ENCODE assay signal across 23 cellular contexts in the genomic region with DNA sequence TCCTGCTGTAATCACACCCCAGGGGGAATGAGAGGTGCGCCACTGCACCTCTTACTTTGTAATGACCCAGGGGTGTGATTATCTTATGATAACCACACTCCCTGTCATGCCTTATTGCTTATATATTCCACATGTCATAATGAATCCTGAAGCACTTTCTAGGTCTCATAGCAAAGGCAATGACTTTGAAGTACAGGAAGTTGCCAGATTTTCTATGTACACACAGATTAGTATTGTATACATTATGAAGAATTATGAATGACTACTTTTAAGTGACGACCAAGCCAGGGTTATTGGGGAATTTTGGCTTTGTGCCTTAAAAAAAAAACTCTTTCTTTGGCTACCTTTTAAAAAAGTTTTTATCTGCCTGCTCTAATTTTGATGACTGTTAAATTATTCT.
"Had no signal": no experiment of that assay in that cellular context is flagged by ENCODE, and none has a peak within 500 bp of the region (broad histone marks: within the 10 kb centered on the region; RNA-seq: fewer than 3 reads in every experiment).

No MANE protein-coding gene starts in this region.

- FAIRE-seq: pancreas had no signal

- H3K4me1 ChIP-seq: breast epithelium, esophagus muscularis mucosa, pancreas, prostate gland, uterus had no signal

- H3K9me3 ChIP-seq: breast epithelium, esophagus muscularis mucosa, pancreas, prostate gland, thoracic aorta, uterus had no signal

- H3K4me3 ChIP-seq: breast epithelium, esophagus muscularis mucosa, pancreas, prostate gland, skin epidermis, thoracic aorta, uterus had no signal

- H3K27ac ChIP-seq: breast epithelium, esophagus muscularis mucosa, pancreas, prostate gland, skin epidermis, thoracic aorta, uterus had no signal

- H3K27me3 ChIP-seq: breast epithelium, esophagus muscularis mucosa, pancreas, uterus had no signal

- DNase-seq: activated CD4-positive, alpha-beta T cell treated with anti-CD3 and anti-CD28 coated beads, Interleukin-2, amount 10 ng/mL, durations not matched to agents 7 days and 5 days; activated CD4-positive, CD25-positive, alpha-beta regulatory T cell treated with anti-CD3 and anti-CD28 coated beads, Interleukin-2, amount 50 U/mL, for 72 hours; activated CD8-positive, alpha-beta T cell treated with anti-CD3 and anti-CD28 coated beads for 36 hours; activated naive CD8-positive, alpha-beta T cell treated with anti-CD3 and anti-CD28 coated beads, Interleukin-2, amount 50 U/mL, for 24 hours; activated T-cell treated with anti-CD3 and anti-CD28 coated beads, Interleukin-2, amount 50 U/mL, for 48 hours; amygdala; endodermal cell; foreskin melanocyte; left ventricle myocardium superior; naive B cell; nephron progenitor cell; nucleus accumbens; pancreas; retina; stimulated activated CD4-positive, alpha-beta T cell treated with anti-CD3 and anti-CD28 coated beads, Interleukin-12 subunit alpha, Interleukin-12 subunit beta, amount 100 ng/mL, for 4 hours; stimulated activated CD4-positive, alpha-beta T cell treated with anti-CD3 and anti-CD28 coated beads, Interleukin-4, amount 100 ng/mL, for 1 hour; stimulated activated naive CD8-positive, alpha-beta T cell treated with anti-CD3 and anti-CD28 coated beads, Interleukin-15, Interleukin-2, amounts not matched to agents 100 U/mL and 50 U/mL, for 24 hours; uterus had no signal

- H3K36me3 ChIP-seq: breast epithelium, esophagus muscularis mucosa, pancreas, prostate gland, thoracic aorta, uterus had no signal
